Comparison of ENCODE assay signal across 16 cellular contexts in the genomic region with DNA sequence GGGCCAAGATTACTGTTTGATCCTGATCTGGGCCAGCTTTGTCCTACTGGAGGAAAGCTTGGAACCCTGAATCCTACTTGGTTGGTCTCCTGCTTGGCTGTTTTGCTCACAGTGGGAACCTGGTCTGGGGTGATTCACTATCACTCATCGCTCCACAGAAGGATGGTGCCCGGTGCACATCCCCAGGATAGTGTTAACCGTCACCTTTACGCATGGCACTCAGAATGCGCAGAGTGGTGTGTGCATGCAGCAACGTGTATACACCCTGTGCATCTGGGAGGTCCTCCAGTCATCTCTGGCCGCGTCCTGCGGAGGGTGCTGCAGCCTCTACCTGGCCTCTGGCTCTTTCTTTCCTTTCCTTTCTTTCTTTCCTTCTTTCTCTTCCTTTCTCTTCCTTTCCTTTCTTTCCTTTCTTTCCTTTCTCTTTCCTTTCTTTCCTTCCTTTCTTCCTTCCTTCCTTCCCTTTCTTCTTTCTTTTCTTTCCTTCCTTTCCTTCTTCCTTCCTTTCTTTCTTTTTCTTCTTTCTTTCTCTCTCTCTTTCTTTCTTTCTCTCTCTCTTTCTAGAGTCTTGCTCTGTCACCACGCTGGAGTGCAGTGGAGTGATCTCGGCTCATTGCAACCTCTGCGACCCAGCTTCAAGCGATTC. TPM values are rescaled to one million over a fixed set of nuclear protein-coding genes. Genes with fewer than 3 reads are reported as not detected.
DNase-seq lines count a peak whose midpoint lies in the region; ATAC-seq and TF ChIP-seq lines count a peak whose summit lies in the region.
"Had no signal": no experiment of that assay in that cellular context is flagged by ENCODE, and none has a peak within 500 bp of the region (broad histone marks: within the 10 kb centered on the region; RNA-seq: fewer than 3 reads in every experiment).

No MANE protein-coding gene starts in this region.

- H3K4me1 ChIP-seq in BE2C = peaks cover 5% of the 10 kb centered on the region

- DNase-seq in BE2C (no peak), HT1080 (ENCODE audit: low read depth) (peak; percentile 66), kidney tubule cell (ENCODE audit: low spot score) (peak; percentile 43), NCI-H526 (lab: John Stamatoyannopoulos, UW) (no peak)
- no peak for DNase-seq in activated T-helper 1 cell treated with anti-CD3 and anti-CD28 coated beads, Interleukin-12 subunit alpha, Interleukin-12 subunit beta, Interleukin-2, Interleukin-4 antibody, amounts not matched to agents 30 ng/mL and 10 ng/mL and 1 ng/mL, durations not matched to agents 14 hours and 24 hours and 36 hours (ENCODE audit: low spot score)
- DNase-seq: DND-41, kidney glomerular epithelial cell, NCI-H1092, substantia nigra had no signal

- H3K27me3 ChIP-seq in BE2C = no peaks in the 10 kb centered on the region
- H3K27me3 ChIP-seq: heart left ventricle had no signal

- H3K36me3 ChIP-seq in BE2C = no peaks in the 10 kb centered on the region
- H3K36me3 ChIP-seq: BLaER1, heart left ventricle had no signal

- H3K27ac Mint-ChIP-seq in activated T-helper 1 cell treated with anti-CD3 and anti-CD28 coated beads, Interleukin-12 subunit alpha, Interleukin-12 subunit beta, Interleukin-2, Interleukin-4 antibody, amounts not matched to agents 30 ng/mL and 10 ng/mL and 1 ng/mL, durations not matched to agents 14 hours and 24 hours and 36 hours = peak overlapping the region; percentile 56
- H3K27ac Mint-ChIP-seq: activated naive CD8-positive, alpha-beta T cell; progenitor cell of endocrine pancreas had no signal

- H3K4me1 Mint-ChIP-seq in activated T-helper 1 cell treated with anti-CD3 and anti-CD28 coated beads, Interleukin-12 subunit alpha, Interleukin-12 subunit beta, Interleukin-2, Interleukin-4 antibody, amounts not matched to agents 30 ng/mL and 10 ng/mL and 1 ng/mL, durations not matched to agents 14 hours and 24 hours and 36 hours (ENCODE audit: low read depth) = peaks cover 60% of the 10 kb centered on the region

- no peaks in the 10 kb centered on the region for H3K36me3 Mint-ChIP-seq in activated T-helper 1 cell treated with anti-CD3 and anti-CD28 coated beads, Interleukin-12 subunit alpha, Interleukin-12 subunit beta, Interleukin-2, Interleukin-4 antibody, amounts not matched to agents 30 ng/mL and 10 ng/mL and 1 ng/mL, durations not matched to agents 14 hours and 24 hours and 36 hours (ENCODE audit: low read depth)
- H3K36me3 Mint-ChIP-seq: activated naive CD8-positive, alpha-beta T cell had no signal

- H3K9me3 Mint-ChIP-seq in activated T-helper 1 cell treated with anti-CD3 and anti-CD28 coated beads, Interleukin-12 subunit alpha, Interleukin-12 subunit beta, Interleukin-2, Interleukin-4 antibody, amounts not matched to agents 30 ng/mL and 10 ng/mL and 1 ng/mL, durations not matched to agents 14 hours and 24 hours and 36 hours = no peaks in the 10 kb centered on the region

- TF ChIP-seq CTCF in BE2C (IDR thresholded peaks at IDR 0.05; ENCODE audit: low read depth, low read length) = 0 out of 2 replicates have a peak, but pooled peaks have one; percentile 7

- no peak overlapping the region for H3K4me3 ChIP-seq in BE2C (ENCODE audit: low read depth, low read length)
- H3K4me3 ChIP-seq: BLaER1, heart left ventricle had no signal

- ATAC-seq in HG03469 (IDR thresholded peaks at IDR 0.05; ENCODE audit: unreplicated experiment) = no peak
- ATAC-seq in HG02798 (IDR thresholded peaks at IDR 0.05; ENCODE audit: poor library complexity, unreplicated experiment) = no peak
- no peak for ATAC-seq in HG03108 (IDR thresholded peaks at IDR 0.05; ENCODE audit: unreplicated experiment)
- ATAC-seq: heart left ventricle had no signal

- intact Hi-C loops in activated T-helper 1 cell treated with anti-CD3 and anti-CD28 coated beads, Interleukin-12 subunit alpha, Interleukin-12 subunit beta, Interleukin-2, Interleukin-4 antibody, amounts not matched to agents 30 ng/mL and 10 ng/mL and 1 ng/mL, durations not matched to agents 14 hours and 24 hours and 36 hours (cut with micrococcal nuclease) = no loop called here

- no peaks in the 10 kb centered on the region for H3K27me3 Mint-ChIP-seq in activated T-helper 1 cell treated with anti-CD3 and anti-CD28 coated beads, Interleukin-12 subunit alpha, Interleukin-12 subunit beta, Interleukin-2, Interleukin-4 antibody, amounts not matched to agents 30 ng/mL and 10 ng/mL and 1 ng/mL, durations not matched to agents 14 hours and 24 hours and 36 hours (ENCODE audit: insufficient read depth)
- H3K27me3 Mint-ChIP-seq: activated naive CD8-positive, alpha-beta T cell had no signal

- H3K9me3 ChIP-seq in BE2C = no peaks in the 10 kb centered on the region
- H3K9me3 ChIP-seq: BLaER1, heart left ventricle had no signal

- H3K4me3 Mint-ChIP-seq in activated T-helper 1 cell treated with anti-CD3 and anti-CD28 coated beads, Interleukin-12 subunit alpha, Interleukin-12 subunit beta, Interleukin-2, Interleukin-4 antibody, amounts not matched to agents 30 ng/mL and 10 ng/mL and 1 ng/mL, durations not matched to agents 14 hours and 24 hours and 36 hours = no peak overlapping the region
- H3K4me3 Mint-ChIP-seq: activated naive CD8-positive, alpha-beta T cell had no signal

RNA-seq across cellular contexts. Expression of a gene that starts 13.1 kb away (rescaled TPM):
- 0.52 TPM for polyA plus RNA-seq in BE2C (2012; ENCODE audit: insufficient read depth, insufficient read length, low read depth)
- total RNA-seq in HT1080 (2014; rRNA removed; shearing (Covaris generic)) = 22.9 and 27.4 TPM in 2 replicates
- polyA plus RNA-seq in HT1080 (2015; cell fraction: cytosol; rRNA removed) = 17.3 and 19.7 TPM in 2 replicates
- 22.0 and 24.1 TPM in 2 replicates for polyA plus RNA-seq in HT1080 (2015; cell fraction: nucleus; rRNA removed)
- 75.4 and 76.3 TPM in 2 replicates for total RNA-seq in activated T-helper 1 cell treated with anti-CD3 and anti-CD28 coated beads, Interleukin-12 subunit alpha, Interleukin-12 subunit beta, Interleukin-2, Interleukin-4 antibody, amounts not matched to agents 30 ng/mL and 10 ng/mL and 1 ng/mL, durations not matched to agents 14 hours and 24 hours and 36 hours

RNA-seq across cellular contexts. Expression of a gene that starts 31.7 kb away (rescaled TPM):
- 66.0 TPM for polyA plus RNA-seq in BE2C (2012; ENCODE audit: insufficient read depth, insufficient read length, low read depth)
- total RNA-seq in HT1080 (2014; rRNA removed; shearing (Covaris generic)) = 27.6 and 38.0 TPM in 2 replicates
- 25.5 and 33.9 TPM in 2 replicates for polyA plus RNA-seq in HT1080 (2015; cell fraction: cytosol; rRNA removed)
- 123 and 124 TPM in 2 replicates for polyA plus RNA-seq in HT1080 (2015; cell fraction: nucleus; rRNA removed)
- total RNA-seq in activated T-helper 1 cell treated with anti-CD3 and anti-CD28 coated beads, Interleukin-12 subunit alpha, Interleukin-12 subunit beta, Interleukin-2, Interleukin-4 antibody, amounts not matched to agents 30 ng/mL and 10 ng/mL and 1 ng/mL, durations not matched to agents 14 hours and 24 hours and 36 hours = 71.9 and 73.5 TPM in 2 replicates

Comparison
In these comparisons a context has a peak if more than half of its experiments do, and no peak if none do; other contexts are left out.
1. DNase-seq: peak in HT1080 (single experiment) and kidney tubule cell (single experiment); none in BE2C (single experiment), activated T-helper 1 cell treated with anti-CD3 and anti-CD28 coated beads, Interleukin-12 subunit alpha, Interleukin-12 subunit beta, Interleukin-2, Interleukin-4 antibody, amounts not matched to agents 30 ng/mL and 10 ng/mL and 1 ng/mL, durations not matched to agents 14 hours and 24 hours and 36 hours (single experiment) and NCI-H526 (0 of 2).